ENCODE assay signal across 1 cellular context in the genomic region with DNA sequence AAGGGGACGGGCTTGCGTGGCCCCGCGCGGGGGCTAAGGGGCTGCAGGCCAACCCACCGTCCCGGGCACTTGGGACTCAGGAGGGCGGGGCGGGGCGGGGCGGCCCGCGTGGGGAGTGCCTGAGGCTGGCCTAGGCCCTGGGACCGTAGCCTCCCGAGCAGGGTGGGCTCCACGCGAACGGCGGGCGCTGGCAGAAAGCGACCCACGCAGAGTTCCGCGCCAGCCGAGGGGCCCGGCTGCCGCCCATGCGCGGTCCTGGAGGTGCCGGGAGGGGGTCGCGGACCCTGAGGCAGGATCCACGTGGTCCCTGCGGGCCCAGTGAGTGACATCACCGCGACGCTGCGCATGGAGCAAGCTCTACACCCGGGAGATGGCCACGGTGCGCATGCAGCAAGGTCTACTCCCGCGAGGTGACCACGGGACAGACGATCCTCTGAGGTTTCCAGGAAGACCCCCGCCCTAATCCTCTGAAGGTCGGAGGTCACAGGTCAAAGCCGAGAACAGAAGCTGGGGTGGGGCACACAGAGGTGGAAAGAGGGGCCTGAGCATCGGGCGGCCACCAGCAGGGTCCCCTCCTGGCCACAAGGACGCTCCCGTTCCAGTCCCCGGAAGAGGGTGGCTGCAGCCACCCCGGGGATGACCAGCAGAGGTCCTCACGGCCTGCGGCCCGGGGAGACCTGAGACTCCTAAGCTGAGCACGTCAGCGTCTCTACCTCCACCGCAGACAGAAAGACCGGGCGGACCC.
TF ChIP-seq lines count a peak whose summit lies in the region.

No MANE protein-coding gene starts in this region.

TF ChIP-seq in HepG2, 621 proteins besides CTCF, POLR2A, EP300 and RAD21 (continued from another document and continues in another):
- TF ChIP-seq ZNF407 (CRISPR knock-in tag; IDR thresholded peaks at IDR 0.05; ENCODE audit: not compliant biosample characterization) (peak; percentile 78), DMAP1 (CRISPR knock-in tag; IDR thresholded peaks at IDR 0.05) (peak; percentile 84), ZNF329 (CRISPR knock-in tag; IDR thresholded peaks at IDR 0.05; ENCODE audit: low read depth) (no peak), RBFOX2 (IDR thresholded peaks at IDR 0.05; ENCODE audit: low read depth, low read length) (peak; percentile 84), THAP8 (CRISPR knock-in tag; IDR thresholded peaks at IDR 0.05; ENCODE audit: borderline replicate concordance) (peak; percentile 44; the same call in 1 of the 2 replicates), ZNF20 (CRISPR knock-in tag; IDR thresholded peaks at IDR 0.05) (no peak), TRAFD1 (CRISPR knock-in tag; IDR thresholded peaks at IDR 0.05; ENCODE audit: borderline replicate concordance) (no peak), NR2C2 (CRISPR knock-in tag; IDR thresholded peaks at IDR 0.05; ENCODE audit: borderline replicate concordance) (peak; percentile 96), FOXK2 (IDR thresholded peaks at IDR 0.05) (no peak), HOXA5 (CRISPR knock-in tag; IDR thresholded peaks at IDR 0.05) (peak; percentile 68), RFX5 (IDR thresholded peaks at IDR 0.05; ENCODE audit: low read depth, low read length) (no peak), SP140L (CRISPR knock-in tag; IDR thresholded peaks at IDR 0.05; ENCODE audit: borderline replicate concordance) (no peak), ZSCAN29 (CRISPR knock-in tag; conservative IDR thresholded peaks at IDR 0.05) (0 out of 2 replicates have a peak, but pooled peaks have one; percentile 71), TIGD3 (CRISPR knock-in tag; IDR thresholded peaks at IDR 0.05; ENCODE audit: borderline replicate concordance) (0 out of 2 replicates have a peak, but pooled peaks have one; percentile 43), ZNF720 (CRISPR knock-in tag; IDR thresholded peaks at IDR 0.05) (no peak), ZFP36L1 (CRISPR knock-in tag; IDR thresholded peaks at IDR 0.05) (peak; percentile 78; the same call in 1 of the 2 replicates), SRSF9 (IDR thresholded peaks at IDR 0.05; ENCODE audit: borderline replicate concordance, insufficient read depth, low read depth, low read length, poor library complexity, severe bottlenecking) (no peak), ZNF337 (CRISPR knock-in tag; IDR thresholded peaks at IDR 0.05; ENCODE audit: borderline replicate concordance, low read depth) (no peak), PAX8 (CRISPR knock-in tag; IDR thresholded peaks at IDR 0.05; ENCODE audit: borderline replicate concordance) (no peak), ETV5 (CRISPR knock-in tag; IDR thresholded peaks at IDR 0.05; ENCODE audit: borderline replicate concordance) (peak; percentile 72; the same call in 1 of the 2 replicates), KLF11 (CRISPR knock-in tag; IDR thresholded peaks at IDR 0.05) (peak; percentile 78), ZNF205 (CRISPR knock-in tag; IDR thresholded peaks at IDR 0.05) (no peak; the same call in 1 of the 2 replicates), MYNN (CRISPR knock-in tag; IDR thresholded peaks at IDR 0.05; ENCODE audit: low read depth) (no peak), ZBTB46 (CRISPR knock-in tag; IDR thresholded peaks at IDR 0.05; ENCODE audit: borderline replicate concordance) (no peak), ZNF547 (CRISPR knock-in tag; IDR thresholded peaks at IDR 0.05) (peak; percentile 70; the same call in 1 of the 2 replicates), ZC3H4 (CRISPR knock-in tag; IDR thresholded peaks at IDR 0.05; ENCODE audit: borderline replicate concordance) (0 out of 2 replicates have a peak, but pooled peaks have one; percentile 38), MTA1 (CRISPR knock-in tag; IDR thresholded peaks at IDR 0.05; ENCODE audit: borderline replicate concordance) (peak; percentile 55; the same call in 1 of the 2 replicates), NR2F1 (CRISPR knock-in tag; IDR thresholded peaks at IDR 0.05) (peak; percentile 56 to 76; a peak in 3 of 4 replicates), ZKSCAN8 (CRISPR knock-in tag; IDR thresholded peaks at IDR 0.05; ENCODE audit: borderline replicate concordance) (no peak; the same call in 1 of the 2 replicates), ZNF256 (CRISPR knock-in tag; conservative IDR thresholded peaks at IDR 0.05) (0 out of 2 replicates have a peak, but pooled peaks have one; percentile 30), RARA (CRISPR knock-in tag; IDR thresholded peaks at IDR 0.05) (peak; percentile 48; the same call in 1 of the 2 replicates), ZBTB34 (CRISPR knock-in tag; IDR thresholded peaks at IDR 0.05) (no peak), ZFP41 (CRISPR knock-in tag; IDR thresholded peaks at IDR 0.05; ENCODE audit: borderline replicate concordance) (peak; percentile 92; the same call in 1 of the 2 replicates), CENPT (CRISPR knock-in tag; IDR thresholded peaks at IDR 0.05; ENCODE audit: low read depth) (no peak), ZNF44 (CRISPR knock-in tag; IDR thresholded peaks at IDR 0.05) (no peak), ZBTB8A (CRISPR knock-in tag; IDR thresholded peaks at IDR 0.05; ENCODE audit: borderline replicate concordance, low read depth) (no peak), MTF2 (CRISPR knock-in tag; IDR thresholded peaks at IDR 0.05; ENCODE audit: borderline replicate concordance) (peak; percentile 67; the same call in 1 of the 2 replicates), ATF7 (IDR thresholded peaks at IDR 0.05) (peak; percentile 46; the same call in 1 of the 2 replicates), ATF7 (CRISPR knock-in tag; IDR thresholded peaks at IDR 0.05) (peak; percentile 74), ZKSCAN1 (IDR thresholded peaks at IDR 0.05; ENCODE audit: low read length) (no peak)
- TF ChIP-seq, protein P1, sequence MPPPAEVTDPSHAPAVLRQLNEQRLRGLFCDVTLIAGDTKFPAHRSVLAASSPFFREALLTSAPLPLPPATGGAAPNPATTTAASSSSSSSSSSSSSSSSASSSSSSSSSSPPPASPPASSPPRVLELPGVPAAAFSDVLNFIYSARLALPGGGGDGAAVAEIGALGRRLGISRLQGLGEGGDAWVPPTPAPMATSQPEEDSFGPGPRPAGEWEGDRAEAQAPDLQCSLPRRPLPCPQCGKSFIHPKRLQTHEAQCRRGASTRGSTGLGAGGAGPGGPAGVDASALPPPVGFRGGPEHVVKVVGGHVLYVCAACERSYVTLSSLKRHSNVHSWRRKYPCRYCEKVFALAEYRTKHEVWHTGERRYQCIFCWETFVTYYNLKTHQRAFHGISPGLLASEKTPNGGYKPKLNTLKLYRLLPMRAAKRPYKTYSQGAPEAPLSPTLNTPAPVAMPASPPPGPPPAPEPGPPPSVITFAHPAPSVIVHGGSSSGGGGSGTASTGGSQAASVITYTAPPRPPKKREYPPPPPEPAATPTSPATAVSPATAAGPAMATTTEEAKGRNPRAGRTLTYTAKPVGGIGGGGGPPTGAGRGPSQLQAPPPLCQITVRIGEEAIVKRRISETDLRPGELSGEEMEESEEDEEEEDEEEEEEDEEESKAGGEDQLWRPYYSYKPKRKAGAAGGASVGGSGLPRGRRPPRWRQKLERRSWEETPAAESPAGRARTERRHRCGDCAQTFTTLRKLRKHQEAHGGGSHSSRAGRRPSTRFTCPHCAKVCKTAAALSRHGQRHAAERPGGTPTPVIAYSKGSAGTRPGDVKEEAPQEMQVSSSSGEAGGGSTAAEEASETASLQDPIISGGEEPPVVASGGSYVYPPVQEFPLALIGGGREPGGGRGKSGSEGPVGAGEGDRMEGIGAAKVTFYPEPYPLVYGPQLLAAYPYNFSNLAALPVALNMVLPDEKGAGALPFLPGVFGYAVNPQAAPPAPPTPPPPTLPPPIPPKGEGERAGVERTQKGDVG (CRISPR knock-in tag; IDR thresholded peaks at IDR 0.05; ENCODE audit: borderline replicate concordance): peak; percentile 91
